In the genomic region with DNA sequence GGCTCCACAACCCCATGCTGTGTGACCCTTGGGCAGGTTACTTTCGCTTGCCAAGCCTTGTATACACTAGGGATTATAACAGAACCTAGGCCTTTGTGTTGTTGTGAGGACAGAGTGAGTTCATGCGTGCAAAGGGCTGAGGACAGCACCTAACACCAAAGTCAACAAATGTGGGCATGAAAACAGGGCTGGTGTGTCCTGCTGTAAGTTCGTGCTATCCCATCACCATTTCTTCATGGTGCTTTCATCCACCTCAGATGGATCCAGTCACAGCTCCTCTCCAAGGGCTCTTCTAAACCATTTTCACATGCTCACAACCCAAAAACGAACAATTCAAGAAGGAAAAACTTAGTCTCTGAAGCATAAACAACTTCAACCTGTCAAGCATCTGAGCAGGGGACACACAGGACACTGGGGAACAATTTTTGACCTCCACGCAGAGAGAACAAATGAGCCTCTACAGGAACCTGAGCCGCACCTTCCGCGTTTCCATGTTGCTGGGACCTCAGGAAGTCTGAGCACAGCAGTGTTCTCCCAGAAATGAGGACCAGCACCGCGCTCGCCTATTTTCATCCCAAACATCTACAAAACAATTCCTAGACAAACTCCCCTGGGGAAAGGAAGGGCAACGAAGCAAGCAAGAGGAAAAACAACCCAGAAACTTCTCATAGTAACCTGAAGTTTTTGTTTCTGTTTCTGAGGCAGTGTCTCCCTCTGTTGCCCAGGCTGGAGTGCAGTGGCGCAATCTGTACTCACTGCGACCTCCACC, we compare ENCODE assay signal across 1 cellular context.
TF ChIP-seq lines count a peak whose summit lies in the region.

No MANE protein-coding gene starts in this region.

TF ChIP-seq in endothelial cell of umbilical vein, 7 proteins besides CTCF, POLR2A, EP300 and RAD21:
- TF ChIP-seq JUN (IDR thresholded peaks at IDR 0.05; ENCODE audit: borderline replicate concordance, insufficient read depth, insufficient read length, low read depth) (no peak), GATA2 (IDR thresholded peaks at IDR 0.05; ENCODE audit: insufficient read depth, insufficient read length, low read depth, low read length) (no peak)
